In the genomic region with DNA sequence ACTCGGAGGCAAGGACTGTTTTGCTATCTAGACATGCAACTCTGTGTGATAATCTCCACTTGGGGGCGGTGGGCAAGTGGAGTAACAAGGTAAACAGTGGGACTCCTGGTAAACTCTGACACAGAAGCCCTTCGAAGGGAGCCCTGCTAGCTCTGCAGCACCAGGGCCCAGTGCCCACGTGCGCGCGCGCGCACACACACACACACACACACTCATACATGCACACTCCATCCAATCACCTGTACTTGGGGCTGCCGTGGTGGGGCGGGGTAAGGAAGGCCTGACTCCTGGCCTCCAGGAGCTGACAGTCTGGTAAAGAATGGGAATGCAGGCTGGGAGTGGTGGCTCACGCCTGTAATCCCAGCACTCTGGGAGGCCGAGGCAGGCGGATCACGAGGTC, we compare ENCODE assay signal across 2 cellular contexts.
TF ChIP-seq lines count a peak whose summit lies in the region.

No MANE protein-coding gene starts in this region.

TF ChIP-seq in HEK293, 187 proteins besides CTCF, POLR2A, EP300 and RAD21 (continues in another document):
- no peak for TF ChIP-seq ZBTB11 (tag by site-specific recombination; conservative IDR thresholded peaks at IDR 0.05; ENCODE audit: low read depth)
- no peak for TF ChIP-seq ZNF416 (tag by site-specific recombination; IDR thresholded peaks at IDR 0.05)
- no peak for TF ChIP-seq ZNF366 (tag by site-specific recombination; conservative IDR thresholded peaks at IDR 0.05)
- peak; percentile 14 for TF ChIP-seq ZBTB26 (tag by site-specific recombination; optimal IDR thresholded peaks at IDR 0.05)
- no peak for TF ChIP-seq PRDM4 (tag by site-specific recombination; IDR thresholded peaks at IDR 0.05)
- TF ChIP-seq ZNF391 (tag by site-specific recombination; IDR thresholded peaks at IDR 0.05; ENCODE audit: borderline replicate concordance, low read depth), result no peak
- TF ChIP-seq ZNF121 (tag by site-specific recombination; IDR thresholded peaks at IDR 0.05), result no peak
- TF ChIP-seq ZNF701 (tag by site-specific recombination; IDR thresholded peaks at IDR 0.05), result no peak
- TF ChIP-seq ZNF670 (tag by site-specific recombination; IDR thresholded peaks at IDR 0.05; ENCODE audit: low read depth), result no peak
- TF ChIP-seq, protein P1, sequence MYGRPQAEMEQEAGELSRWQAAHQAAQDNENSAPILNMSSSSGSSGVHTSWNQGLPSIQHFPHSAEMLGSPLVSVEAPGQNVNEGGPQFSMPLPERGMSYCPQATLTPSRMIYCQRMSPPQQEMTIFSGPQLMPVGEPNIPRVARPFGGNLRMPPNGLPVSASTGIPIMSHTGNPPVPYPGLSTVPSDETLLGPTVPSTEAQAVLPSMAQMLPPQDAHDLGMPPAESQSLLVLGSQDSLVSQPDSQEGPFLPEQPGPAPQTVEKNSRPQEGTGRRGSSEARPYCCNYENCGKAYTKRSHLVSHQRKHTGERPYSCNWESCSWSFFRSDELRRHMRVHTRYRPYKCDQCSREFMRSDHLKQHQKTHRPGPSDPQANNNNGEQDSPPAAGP (tag by site-specific recombination; IDR thresholded peaks at IDR 0.05), result 0 out of 2 replicates have a peak, but pooled peaks have one; percentile 15

TF ChIP-seq in HepG2, 621 proteins besides CTCF, POLR2A, EP300 and RAD21 (continues in another document):
- no peak for TF ChIP-seq ZNF282 (IDR thresholded peaks at IDR 0.05; ENCODE audit: partially characterized antibody)
- TF ChIP-seq, protein P2, sequence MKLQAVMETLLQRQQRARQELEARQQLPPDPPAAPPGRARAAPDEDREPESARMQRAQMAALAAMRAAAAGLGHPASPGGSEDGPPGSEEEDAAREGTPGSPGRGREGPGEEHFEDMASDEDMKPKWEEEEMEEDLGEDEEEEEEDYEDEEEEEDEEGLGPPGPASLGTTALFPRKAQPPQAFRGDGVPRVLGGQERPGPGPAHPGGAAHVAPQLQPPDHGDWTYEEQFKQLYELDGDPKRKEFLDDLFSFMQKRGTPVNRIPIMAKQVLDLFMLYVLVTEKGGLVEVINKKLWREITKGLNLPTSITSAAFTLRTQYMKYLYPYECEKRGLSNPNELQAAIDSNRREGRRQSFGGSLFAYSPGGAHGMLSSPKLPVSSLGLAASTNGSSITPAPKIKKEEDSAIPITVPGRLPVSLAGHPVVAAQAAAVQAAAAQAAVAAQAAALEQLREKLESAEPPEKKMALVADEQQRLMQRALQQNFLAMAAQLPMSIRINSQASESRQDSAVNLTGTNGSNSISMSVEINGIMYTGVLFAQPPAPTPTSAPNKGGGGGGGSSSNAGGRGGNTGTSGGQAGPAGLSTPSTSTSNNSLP (IDR thresholded peaks at IDR 0.05; ENCODE audit: low read depth, low read length), result no peak
- TF ChIP-seq ZNF775 (CRISPR knock-in tag; IDR thresholded peaks at IDR 0.05; ENCODE audit: borderline replicate concordance), result no peak
- no peak for TF ChIP-seq ZMYM2 (CRISPR knock-in tag; IDR thresholded peaks at IDR 0.05)
- TF ChIP-seq ZFP41 (CRISPR knock-in tag; IDR thresholded peaks at IDR 0.05; ENCODE audit: borderline replicate concordance), result no peak
- TF ChIP-seq SMAD1 (CRISPR knock-in tag; IDR thresholded peaks at IDR 0.05; ENCODE audit: borderline replicate concordance, low read depth), result no peak
- TF ChIP-seq MXD1 (CRISPR knock-in tag; IDR thresholded peaks at IDR 0.05), result no peak
- TF ChIP-seq ZNF839 (CRISPR knock-in tag; IDR thresholded peaks at IDR 0.05; ENCODE audit: borderline replicate concordance), result 0 out of 2 replicates have a peak, but pooled peaks have one; percentile 37
- TF ChIP-seq, protein P3, sequence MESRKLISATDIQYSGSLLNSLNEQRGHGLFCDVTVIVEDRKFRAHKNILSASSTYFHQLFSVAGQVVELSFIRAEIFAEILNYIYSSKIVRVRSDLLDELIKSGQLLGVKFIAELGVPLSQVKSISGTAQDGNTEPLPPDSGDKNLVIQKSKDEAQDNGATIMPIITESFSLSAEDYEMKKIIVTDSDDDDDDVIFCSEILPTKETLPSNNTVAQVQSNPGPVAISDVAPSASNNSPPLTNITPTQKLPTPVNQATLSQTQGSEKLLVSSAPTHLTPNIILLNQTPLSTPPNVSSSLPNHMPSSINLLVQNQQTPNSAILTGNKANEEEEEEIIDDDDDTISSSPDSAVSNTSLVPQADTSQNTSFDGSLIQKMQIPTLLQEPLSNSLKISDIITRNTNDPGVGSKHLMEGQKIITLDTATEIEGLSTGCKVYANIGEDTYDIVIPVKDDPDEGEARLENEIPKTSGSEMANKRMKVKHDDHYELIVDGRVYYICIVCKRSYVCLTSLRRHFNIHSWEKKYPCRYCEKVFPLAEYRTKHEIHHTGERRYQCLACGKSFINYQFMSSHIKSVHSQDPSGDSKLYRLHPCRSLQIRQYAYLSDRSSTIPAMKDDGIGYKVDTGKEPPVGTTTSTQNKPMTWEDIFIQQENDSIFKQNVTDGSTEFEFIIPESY (CRISPR knock-in tag; IDR thresholded peaks at IDR 0.05), result peak; percentile 90
- 0 out of 2 replicates have a peak, but pooled peaks have one; percentile 5 for TF ChIP-seq RXRA (CRISPR knock-in tag; IDR thresholded peaks at IDR 0.05)
- 0 out of 2 replicates have a peak, but pooled peaks have one; percentile 13 for TF ChIP-seq FOXA3 (CRISPR knock-in tag; IDR thresholded peaks at IDR 0.05)
- TF ChIP-seq CCDC6 (CRISPR knock-in tag; IDR thresholded peaks at IDR 0.05), result no peak
- no peak for TF ChIP-seq IRF1 (CRISPR knock-in tag; IDR thresholded peaks at IDR 0.05; ENCODE audit: low read depth)
- no peak for TF ChIP-seq ZNF274 (CRISPR knock-in tag; IDR thresholded peaks at IDR 0.05)
- no peak for TF ChIP-seq CREB3 (CRISPR knock-in tag; IDR thresholded peaks at IDR 0.05)
- TF ChIP-seq, protein P4, sequence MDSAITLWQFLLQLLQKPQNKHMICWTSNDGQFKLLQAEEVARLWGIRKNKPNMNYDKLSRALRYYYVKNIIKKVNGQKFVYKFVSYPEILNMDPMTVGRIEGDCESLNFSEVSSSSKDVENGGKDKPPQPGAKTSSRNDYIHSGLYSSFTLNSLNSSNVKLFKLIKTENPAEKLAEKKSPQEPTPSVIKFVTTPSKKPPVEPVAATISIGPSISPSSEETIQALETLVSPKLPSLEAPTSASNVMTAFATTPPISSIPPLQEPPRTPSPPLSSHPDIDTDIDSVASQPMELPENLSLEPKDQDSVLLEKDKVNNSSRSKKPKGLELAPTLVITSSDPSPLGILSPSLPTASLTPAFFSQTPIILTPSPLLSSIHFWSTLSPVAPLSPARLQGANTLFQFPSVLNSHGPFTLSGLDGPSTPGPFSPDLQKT (CRISPR knock-in tag; IDR thresholded peaks at IDR 0.05; ENCODE audit: borderline replicate concordance), result no peak
- no peak for TF ChIP-seq LRRFIP1 (CRISPR knock-in tag; conservative IDR thresholded peaks at IDR 0.05)
- TF ChIP-seq, protein P5, sequence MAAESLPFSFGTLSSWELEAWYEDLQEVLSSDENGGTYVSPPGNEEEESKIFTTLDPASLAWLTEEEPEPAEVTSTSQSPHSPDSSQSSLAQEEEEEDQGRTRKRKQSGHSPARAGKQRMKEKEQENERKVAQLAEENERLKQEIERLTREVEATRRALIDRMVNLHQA (CRISPR knock-in tag; IDR thresholded peaks at IDR 0.05), result no peak
- TF ChIP-seq, protein P6, sequence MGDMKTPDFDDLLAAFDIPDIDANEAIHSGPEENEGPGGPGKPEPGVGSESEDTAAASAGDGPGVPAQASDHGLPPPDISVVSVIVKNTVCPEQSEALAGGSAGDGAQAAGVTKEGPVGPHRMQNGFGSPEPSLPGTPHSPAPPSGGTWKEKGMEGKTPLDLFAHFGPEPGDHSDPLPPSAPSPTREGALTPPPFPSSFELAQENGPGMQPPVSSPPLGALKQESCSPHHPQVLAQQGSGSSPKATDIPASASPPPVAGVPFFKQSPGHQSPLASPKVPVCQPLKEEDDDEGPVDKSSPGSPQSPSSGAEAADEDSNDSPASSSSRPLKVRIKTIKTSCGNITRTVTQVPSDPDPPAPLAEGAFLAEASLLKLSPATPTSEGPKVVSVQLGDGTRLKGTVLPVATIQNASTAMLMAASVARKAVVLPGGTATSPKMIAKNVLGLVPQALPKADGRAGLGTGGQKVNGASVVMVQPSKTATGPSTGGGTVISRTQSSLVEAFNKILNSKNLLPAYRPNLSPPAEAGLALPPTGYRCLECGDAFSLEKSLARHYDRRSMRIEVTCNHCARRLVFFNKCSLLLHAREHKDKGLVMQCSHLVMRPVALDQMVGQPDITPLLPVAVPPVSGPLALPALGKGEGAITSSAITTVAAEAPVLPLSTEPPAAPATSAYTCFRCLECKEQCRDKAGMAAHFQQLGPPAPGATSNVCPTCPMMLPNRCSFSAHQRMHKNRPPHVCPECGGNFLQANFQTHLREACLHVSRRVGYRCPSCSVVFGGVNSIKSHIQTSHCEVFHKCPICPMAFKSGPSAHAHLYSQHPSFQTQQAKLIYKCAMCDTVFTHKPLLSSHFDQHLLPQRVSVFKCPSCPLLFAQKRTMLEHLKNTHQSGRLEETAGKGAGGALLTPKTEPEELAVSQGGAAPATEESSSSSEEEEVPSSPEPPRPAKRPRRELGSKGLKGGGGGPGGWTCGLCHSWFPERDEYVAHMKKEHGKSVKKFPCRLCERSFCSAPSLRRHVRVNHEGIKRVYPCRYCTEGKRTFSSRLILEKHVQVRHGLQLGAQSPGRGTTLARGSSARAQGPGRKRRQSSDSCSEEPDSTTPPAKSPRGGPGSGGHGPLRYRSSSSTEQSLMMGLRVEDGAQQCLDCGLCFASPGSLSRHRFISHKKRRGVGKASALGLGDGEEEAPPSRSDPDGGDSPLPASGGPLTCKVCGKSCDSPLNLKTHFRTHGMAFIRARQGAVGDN (CRISPR knock-in tag; IDR thresholded peaks at IDR 0.05), result 0 out of 2 replicates have a peak, but pooled peaks have one; percentile 17
- TF ChIP-seq AHDC1 (CRISPR knock-in tag; IDR thresholded peaks at IDR 0.05; ENCODE audit: borderline replicate concordance), result no peak
- TF ChIP-seq PHB2 (IDR thresholded peaks at IDR 0.05; ENCODE audit: partially characterized antibody), result no peak
